ENCODE assay signal across 8 cellular contexts in genomic region chr2:240434728-240435456, GRCh38. TPM values are rescaled to one million over a fixed set of nuclear protein-coding genes. Genes with fewer than 3 reads are reported as not detected.
DNase-seq lines count a peak whose midpoint lies in the region; ATAC-seq and TF ChIP-seq lines count a peak whose summit lies in the region.

No MANE protein-coding gene starts in this region.

- peak overlapping the region; percentile 72 for H4K12ac ChIP-seq in trophoblast cell (ENCODE audit: low read depth, low read length)

- peak overlapping the region; percentile 75 for H2BK5ac ChIP-seq in trophoblast cell (ENCODE audit: low read depth, low read length, poor library complexity)

- H3K9ac ChIP-seq in trophoblast cell (ENCODE audit: low read length) = no peak overlapping the region

- no CpG with 5 or more reads among the region's 71 CpGs for WGBS in trophoblast cell (ENCODE audit: extremely low coverage, insufficient coverage, insufficient read length)
- WGBS in thyroid gland, 2 donors = 4 to 8% methylated on average over 15 to 34 of the region's 71 CpGs

- peaks cover 23% of the 10 kb centered on the region for H3K27me3 ChIP-seq in cardiac muscle cell
- H3K27me3 ChIP-seq in trophoblast cell (ENCODE audit: insufficient read depth, low read length) = peaks cover 13% of the 10 kb centered on the region
- no peaks in the 10 kb centered on the region for H3K27me3 ChIP-seq in thyroid gland

- H3K4me3 ChIP-seq in cardiac muscle cell (peak overlapping the region; percentile 90), trophoblast cell (ENCODE audit: low read depth, low read length) (peak overlapping the region; percentile 68), thyroid gland (replicated peaks in 1 of 3) (peak overlapping the region; percentile 3 to 72 (median 47))

- H2AFZ ChIP-seq in trophoblast cell (ENCODE audit: insufficient read depth, low read length, poor library complexity) = peak overlapping the region; percentile 72

- peaks cover 5% of the 10 kb centered on the region for H3K79me2 ChIP-seq in trophoblast cell (ENCODE audit: control insufficient read depth, insufficient read depth, low read length, poor library complexity)

- no peak overlapping the region for H3K23ac ChIP-seq in trophoblast cell (ENCODE audit: low read length)

- peak overlapping the region; percentile 84 for H4K91ac ChIP-seq in trophoblast cell (ENCODE audit: low read depth, low read length)

- peak overlapping the region; percentile 4 for H3K14ac ChIP-seq in trophoblast cell (ENCODE audit: low read length)

- H3K4me1 ChIP-seq in cardiac muscle cell (ENCODE audit: low read depth) = no peaks in the 10 kb centered on the region
- peaks cover 10 to 21% of the 10 kb centered on the region in 2 experiments for H3K4me1 ChIP-seq in trophoblast cell (ENCODE audit: control insufficient read depth in 1 of 2, insufficient read depth in 2 of 2, low read length in 2 of 2)
- H3K4me1 ChIP-seq in thyroid gland = peaks cover 18 to 33% of the 10 kb centered on the region in 2 donors

- H3K27ac ChIP-seq in cardiac muscle cell = peak overlapping the region; percentile 96
- H3K27ac ChIP-seq in trophoblast cell (ENCODE audit: low read depth, low read length) = no peak overlapping the region
- H3K27ac ChIP-seq in thyroid gland = peak overlapping the region in 1 of 3 donors; percentile 74

- DNase-seq in CD1c-positive myeloid dendritic cell (ENCODE audit: extremely low spot score) (peak; percentile 70), GM20000 (ENCODE audit: low spot score) (peak; percentile 95), LoVo (ENCODE audit: low spot score) (peak; percentile 83), cardiac muscle cell (ENCODE audit: low read depth in 1 of 2, low spot score in 1 of 2) (peak; percentile 94 to 96), trophoblast cell (peak; percentile 71 to 83), thyroid gland (peak; percentile 95 to 97)
- DNase-seq in activated naive CD8-positive, alpha-beta T cell treated with anti-CD3 and anti-CD28 coated beads, Interleukin-2, amount 50 U/mL, for 16 hours (ENCODE audit: low read depth, low spot score) = peak; percentile 67

- H3K18ac ChIP-seq in trophoblast cell (ENCODE audit: low read length) = no peak overlapping the region

- H2BK120ac ChIP-seq in trophoblast cell (ENCODE audit: insufficient read depth, low read length, poor library complexity) = no peak overlapping the region

- H2AK5ac ChIP-seq in trophoblast cell (ENCODE audit: low read length) = no peak overlapping the region

- H3K36me3 ChIP-seq in cardiac muscle cell (no peaks in the 10 kb centered on the region), trophoblast cell (ENCODE audit: control insufficient read depth in 1 of 2, insufficient read depth in 2 of 2, low read length in 2 of 2) (no peaks in the 10 kb centered on the region), thyroid gland (no peaks in the 10 kb centered on the region)

- H3K9me3 ChIP-seq in cardiac muscle cell (ENCODE audit: low read depth) (no peaks in the 10 kb centered on the region), trophoblast cell (ENCODE audit: insufficient read depth, low read depth, low read length) (peaks cover 3% of the 10 kb centered on the region), thyroid gland (no peaks in the 10 kb centered on the region)

- intact Hi-C loops in thyroid gland (cut with DNase I) = no loop called here

- no peak for TF ChIP-seq CTCF in GM20000 (IDR thresholded peaks at IDR 0.05; ENCODE audit: extremely low read depth, missing control alignments)
- TF ChIP-seq CTCF in cardiac muscle cell (IDR thresholded peaks at IDR 0.05; ENCODE audit: low read depth, low read length) = no peak
- TF ChIP-seq CTCF in thyroid gland (IDR thresholded peaks at IDR 0.05) = no peak

- peak overlapping the region; percentile 3 for H2BK12ac ChIP-seq in trophoblast cell (ENCODE audit: low read length)

- H3K79me1 ChIP-seq in trophoblast cell (ENCODE audit: low read length) = peaks cover 12% of the 10 kb centered on the region

- H3K4ac ChIP-seq in trophoblast cell (ENCODE audit: low read depth, low read length) = no peak overlapping the region

- H3K4me2 ChIP-seq in trophoblast cell (ENCODE audit: low read length) = peak overlapping the region; percentile 79

- peak overlapping the region; percentile 87 for H4K8ac ChIP-seq in trophoblast cell (ENCODE audit: low read depth, low read length)

- TF ChIP-seq POLR2A in thyroid gland (IDR thresholded peaks at IDR 0.05) = peak in 1 of 2 donors; percentile 8

- peak; percentile 41 for ATAC-seq in SK-N-SH treated with all-trans-retinoic acid at 6 μM for 48 hours

TF ChIP-seq in SK-N-SH treated with all-trans-retinoic acid at 6 μM for 48 hours, 23 proteins besides CTCF, POLR2A, EP300 and RAD21:
- TF ChIP-seq GLIS3 (CRISPR knock-in tag; IDR thresholded peaks at IDR 0.05) = no peak
- no peak for TF ChIP-seq ESRRG (CRISPR knock-in tag; IDR thresholded peaks at IDR 0.05)
- TF ChIP-seq RARB (CRISPR knock-in tag; IDR thresholded peaks at IDR 0.05) = no peak
- no peak for TF ChIP-seq OSR1 (CRISPR knock-in tag; IDR thresholded peaks at IDR 0.05)
- no peak for TF ChIP-seq PPARA (CRISPR knock-in tag; IDR thresholded peaks at IDR 0.05; ENCODE audit: borderline replicate concordance)
- no peak for TF ChIP-seq ZNF8 (CRISPR knock-in tag; IDR thresholded peaks at IDR 0.05)
- TF ChIP-seq BACH2 (CRISPR knock-in tag; IDR thresholded peaks at IDR 0.05; ENCODE audit: borderline replicate concordance) = no peak

RNA-seq across cellular contexts. Expression of gene GPC1, which starts 0.6 kb away (rescaled TPM):
- 75.1 and 80.9 TPM in 2 replicates for total RNA-seq in cardiac muscle cell
- 57.8 and 60.4 TPM in 2 replicates for polyA plus RNA-seq in cardiac muscle cell
- polyA plus RNA-seq in trophoblast cell (2013) = 114 and 122 TPM in 2 replicates
- 10 to 100 TPM; 14.1 to 35.5 (median 26.8) TPM for total RNA-seq in thyroid gland
